In genomic region chr19:8575467-8575997, GRCh38 we compare ENCODE assay signal across 1 cellular context.
TF ChIP-seq lines count a peak whose summit lies in the region.

No MANE protein-coding gene starts in this region.

TF ChIP-seq in HepG2, 621 proteins besides CTCF, POLR2A, EP300 and RAD21:
- no peak for TF ChIP-seq EHMT2 (IDR thresholded peaks at IDR 0.05; ENCODE audit: borderline replicate concordance, low read depth, low read length)
- no peak for TF ChIP-seq FLYWCH1 (CRISPR knock-in tag; IDR thresholded peaks at IDR 0.05)
- no peak for TF ChIP-seq ZNF530 (CRISPR knock-in tag; IDR thresholded peaks at IDR 0.05; ENCODE audit: low read depth)
- TF ChIP-seq NKX3-1 (CRISPR knock-in tag; IDR thresholded peaks at IDR 0.05) = no peak
- TF ChIP-seq THRA (CRISPR knock-in tag; IDR thresholded peaks at IDR 0.05; ENCODE audit: borderline replicate concordance) = no peak
- no peak for TF ChIP-seq ESRRA (CRISPR knock-in tag; IDR thresholded peaks at IDR 0.05; ENCODE audit: low read depth)
- TF ChIP-seq ZNF576 (CRISPR knock-in tag; IDR thresholded peaks at IDR 0.05) = no peak
- TF ChIP-seq PRDM15 (CRISPR knock-in tag; IDR thresholded peaks at IDR 0.05) = no peak
- no peak for TF ChIP-seq ZNF646 (CRISPR knock-in tag; IDR thresholded peaks at IDR 0.05)
- no peak for TF ChIP-seq CBX2 (IDR thresholded peaks at IDR 0.05; ENCODE audit: low read depth, low read length)
- no peak for TF ChIP-seq CBX2 (CRISPR knock-in tag; IDR thresholded peaks at IDR 0.05; ENCODE audit: low read depth)
- no peak for TF ChIP-seq DPF2 (CRISPR knock-in tag; IDR thresholded peaks at IDR 0.05; ENCODE audit: borderline replicate concordance, low read depth)
- no peak for TF ChIP-seq ZNF513 (CRISPR knock-in tag; conservative IDR thresholded peaks at IDR 0.05)
- no peak for TF ChIP-seq JARID2 (CRISPR knock-in tag; IDR thresholded peaks at IDR 0.05; ENCODE audit: insufficient replicate concordance)
